Comparison of ENCODE assay signal across 16 cellular contexts in genomic region chr5:59008816-59009473, GRCh38.
A peak's percentile ranks its signal among the peaks of the same experiment; 100 is the strongest.
DNase-seq lines count a peak whose midpoint lies in the region; ATAC-seq and TF ChIP-seq lines count a peak whose summit lies in the region.
"Had no signal": no experiment of that assay in that cellular context is flagged by ENCODE, and none has a peak within 500 bp of the region (broad histone marks: within the 10 kb centered on the region; RNA-seq: fewer than 3 reads in every experiment).

No MANE protein-coding gene starts in this region.

- no peak for ATAC-seq in CD4-positive, alpha-beta T cell (ENCODE audit: poor library complexity)
- peak; percentile 71 for ATAC-seq in GM18867 (IDR thresholded peaks at IDR 0.05; ENCODE audit: unreplicated experiment)
- no peak for ATAC-seq in effector memory CD8-positive, alpha-beta T cell (replicated peaks)

- no peak overlapping the region for H3K4me3 ChIP-seq in KMS-11 (IDR thresholded peaks at IDR 0.05; ENCODE audit: insufficient read depth, low read depth, low read length)
- H3K4me3 ChIP-seq: PC-9 had no signal

- H3K79me2 ChIP-seq in KMS-11 (ENCODE audit: insufficient read depth, low read depth), result peaks cover 100% of the 10 kb centered on the region

- POLR2A ChIA-PET in CD4-positive, alpha-beta T cell (lab: Charles Lee), result no interaction called here

- H3K27me3 Mint-ChIP-seq in CD4-positive, alpha-beta T cell, result no peaks in the 10 kb centered on the region
- no peaks in the 10 kb centered on the region for H3K27me3 Mint-ChIP-seq in effector memory CD8-positive, alpha-beta T cell

- no peak overlapping the region for H3K27ac Mint-ChIP-seq in CD4-positive, alpha-beta T cell
- H3K27ac Mint-ChIP-seq in effector memory CD8-positive, alpha-beta T cell, result peak overlapping the region; percentile 32

- H3K36me3 ChIP-seq in KMS-11 (ENCODE audit: insufficient read depth), result no peaks in the 10 kb centered on the region; the same call in 1 of the 2 replicates

- no peaks in the 10 kb centered on the region for H3K27me3 ChIP-seq in CD4-positive, alpha-beta T cell (ENCODE audit: control insufficient read depth, insufficient read depth, low read length)
- H3K27me3 ChIP-seq in KMS-11 (ENCODE audit: insufficient read depth, low read depth), result no peaks in the 10 kb centered on the region

- H3K4me3 Mint-ChIP-seq in CD4-positive, alpha-beta T cell, result peak overlapping the region; percentile 13
- H3K4me3 Mint-ChIP-seq in effector memory CD8-positive, alpha-beta T cell, result no peak overlapping the region
- H3K4me3 Mint-ChIP-seq: CD14-positive monocyte had no signal

- intact Hi-C loops in CD4-positive, alpha-beta T cell (cut with DNase I, micrococcal nuclease), result no loop called here

- no peak overlapping the region for H2AFZ ChIP-seq in KMS-11 (ENCODE audit: low read depth)
- H2AFZ ChIP-seq: PC-9 had no signal

- H3K36me3 Mint-ChIP-seq in CD4-positive, alpha-beta T cell (ENCODE audit: low read depth), result peaks cover 61% of the 10 kb centered on the region
- peaks cover 11% of the 10 kb centered on the region for H3K36me3 Mint-ChIP-seq in effector memory CD8-positive, alpha-beta T cell (ENCODE audit: insufficient read depth)

- H3K4me2 ChIP-seq in KMS-11, result peak overlapping the region; percentile 1; the same call in 1 of the 2 replicates
- H3K4me2 ChIP-seq: PC-9 had no signal

- no peak for TF ChIP-seq CTCF in CD4-positive, alpha-beta T cell (IDR thresholded peaks at IDR 0.05)
- TF ChIP-seq CTCF in KMS-11 (conservative IDR thresholded peaks at IDR 0.05; ENCODE audit: low read depth, low read length), result no peak

- peaks cover 44% of the 10 kb centered on the region for H4K20me1 ChIP-seq in KMS-11 (ENCODE audit: insufficient read depth)

- peaks cover 7% of the 10 kb centered on the region for H3K9me3 Mint-ChIP-seq in CD4-positive, alpha-beta T cell
- H3K9me3 Mint-ChIP-seq in effector memory CD8-positive, alpha-beta T cell, result peaks cover 0 to 4% of the 10 kb centered on the region in 2 donors

- no peak overlapping the region for H3K27ac ChIP-seq in CD4-positive, alpha-beta T cell (ENCODE audit: low read depth, low read length)
- no peak overlapping the region for H3K27ac ChIP-seq in KMS-11
- H3K27ac ChIP-seq: PC-9, RWPE1 had no signal

- CTCF ChIA-PET in CD4-positive, alpha-beta T cell (lab: Charles Lee), result interaction anchor here (1.1 kb wide), 1 partner anchor 123 kb away, joined by 3 read pairs; no protein-coding TSS in a partner anchor

- no peak for DNase-seq in CD4-positive, alpha-beta T cell
- DNase-seq in effector memory CD8-positive, alpha-beta T cell, result no peak
- DNase-seq in NCI-H226, result no peak
- DNase-seq in HuH-7.5 (ENCODE audit: low spot score), result no peak
- no peak for DNase-seq in stimulated activated CD4-positive, alpha-beta T cell treated with anti-CD3 and anti-CD28 coated beads, Interleukin-2, amount 100 ng/mL, for 48 hours
- DNase-seq: DMS 273 treated with DMSO at 0.1 percent for 48 hours, NCI-H1417 treated with DMSO at 0.1 percent for 48 hours, NCI-H187 treated with DMSO at 0.1 percent for 48 hours, NCI-H345, NCI-H526, PC-9, SIG-M5 had no signal

- H3K9ac ChIP-seq in KMS-11, result no peak overlapping the region

- peaks cover 63% of the 10 kb centered on the region for H3K4me1 ChIP-seq in KMS-11 (ENCODE audit: low read depth, poor library complexity, severe bottlenecking)

- peaks cover 73% of the 10 kb centered on the region for H3K4me1 Mint-ChIP-seq in CD4-positive, alpha-beta T cell (ENCODE audit: low read depth)
- peaks cover 21 to 43% of the 10 kb centered on the region in 2 donors for H3K4me1 Mint-ChIP-seq in effector memory CD8-positive, alpha-beta T cell (ENCODE audit: low read depth in 2 of 2)

- H3K9me3 ChIP-seq in CD4-positive, alpha-beta T cell (ENCODE audit: control insufficient read depth, low read length), result no peaks in the 10 kb centered on the region
